Comparison of ENCODE assay signal across 1 cellular context in the genomic region with DNA sequence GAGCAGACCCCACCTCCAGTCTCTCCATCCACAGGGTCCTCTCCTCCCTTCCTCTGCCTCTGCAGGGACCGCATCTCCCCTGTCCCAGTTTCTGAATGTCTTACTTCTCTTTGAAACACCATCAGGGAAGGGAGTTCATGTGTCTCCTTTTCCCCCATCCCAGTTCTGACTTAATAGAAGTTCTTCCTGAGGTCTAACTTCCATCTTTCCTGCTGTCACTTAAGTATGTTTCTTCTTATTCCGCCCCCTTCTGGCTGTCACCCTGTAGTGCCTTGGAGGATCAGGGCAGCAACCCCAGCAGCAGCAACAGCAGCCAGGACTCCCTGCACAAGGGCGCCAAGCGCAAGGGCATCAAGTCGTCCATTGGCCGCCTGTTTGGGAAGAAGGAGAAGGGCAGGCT.
TF ChIP-seq lines count a peak whose summit lies in the region.

No MANE protein-coding gene starts in this region.

TF ChIP-seq in GM23338, 12 proteins besides CTCF, POLR2A, EP300 and RAD21 (continued from another document):
- TF ChIP-seq, protein P1, sequence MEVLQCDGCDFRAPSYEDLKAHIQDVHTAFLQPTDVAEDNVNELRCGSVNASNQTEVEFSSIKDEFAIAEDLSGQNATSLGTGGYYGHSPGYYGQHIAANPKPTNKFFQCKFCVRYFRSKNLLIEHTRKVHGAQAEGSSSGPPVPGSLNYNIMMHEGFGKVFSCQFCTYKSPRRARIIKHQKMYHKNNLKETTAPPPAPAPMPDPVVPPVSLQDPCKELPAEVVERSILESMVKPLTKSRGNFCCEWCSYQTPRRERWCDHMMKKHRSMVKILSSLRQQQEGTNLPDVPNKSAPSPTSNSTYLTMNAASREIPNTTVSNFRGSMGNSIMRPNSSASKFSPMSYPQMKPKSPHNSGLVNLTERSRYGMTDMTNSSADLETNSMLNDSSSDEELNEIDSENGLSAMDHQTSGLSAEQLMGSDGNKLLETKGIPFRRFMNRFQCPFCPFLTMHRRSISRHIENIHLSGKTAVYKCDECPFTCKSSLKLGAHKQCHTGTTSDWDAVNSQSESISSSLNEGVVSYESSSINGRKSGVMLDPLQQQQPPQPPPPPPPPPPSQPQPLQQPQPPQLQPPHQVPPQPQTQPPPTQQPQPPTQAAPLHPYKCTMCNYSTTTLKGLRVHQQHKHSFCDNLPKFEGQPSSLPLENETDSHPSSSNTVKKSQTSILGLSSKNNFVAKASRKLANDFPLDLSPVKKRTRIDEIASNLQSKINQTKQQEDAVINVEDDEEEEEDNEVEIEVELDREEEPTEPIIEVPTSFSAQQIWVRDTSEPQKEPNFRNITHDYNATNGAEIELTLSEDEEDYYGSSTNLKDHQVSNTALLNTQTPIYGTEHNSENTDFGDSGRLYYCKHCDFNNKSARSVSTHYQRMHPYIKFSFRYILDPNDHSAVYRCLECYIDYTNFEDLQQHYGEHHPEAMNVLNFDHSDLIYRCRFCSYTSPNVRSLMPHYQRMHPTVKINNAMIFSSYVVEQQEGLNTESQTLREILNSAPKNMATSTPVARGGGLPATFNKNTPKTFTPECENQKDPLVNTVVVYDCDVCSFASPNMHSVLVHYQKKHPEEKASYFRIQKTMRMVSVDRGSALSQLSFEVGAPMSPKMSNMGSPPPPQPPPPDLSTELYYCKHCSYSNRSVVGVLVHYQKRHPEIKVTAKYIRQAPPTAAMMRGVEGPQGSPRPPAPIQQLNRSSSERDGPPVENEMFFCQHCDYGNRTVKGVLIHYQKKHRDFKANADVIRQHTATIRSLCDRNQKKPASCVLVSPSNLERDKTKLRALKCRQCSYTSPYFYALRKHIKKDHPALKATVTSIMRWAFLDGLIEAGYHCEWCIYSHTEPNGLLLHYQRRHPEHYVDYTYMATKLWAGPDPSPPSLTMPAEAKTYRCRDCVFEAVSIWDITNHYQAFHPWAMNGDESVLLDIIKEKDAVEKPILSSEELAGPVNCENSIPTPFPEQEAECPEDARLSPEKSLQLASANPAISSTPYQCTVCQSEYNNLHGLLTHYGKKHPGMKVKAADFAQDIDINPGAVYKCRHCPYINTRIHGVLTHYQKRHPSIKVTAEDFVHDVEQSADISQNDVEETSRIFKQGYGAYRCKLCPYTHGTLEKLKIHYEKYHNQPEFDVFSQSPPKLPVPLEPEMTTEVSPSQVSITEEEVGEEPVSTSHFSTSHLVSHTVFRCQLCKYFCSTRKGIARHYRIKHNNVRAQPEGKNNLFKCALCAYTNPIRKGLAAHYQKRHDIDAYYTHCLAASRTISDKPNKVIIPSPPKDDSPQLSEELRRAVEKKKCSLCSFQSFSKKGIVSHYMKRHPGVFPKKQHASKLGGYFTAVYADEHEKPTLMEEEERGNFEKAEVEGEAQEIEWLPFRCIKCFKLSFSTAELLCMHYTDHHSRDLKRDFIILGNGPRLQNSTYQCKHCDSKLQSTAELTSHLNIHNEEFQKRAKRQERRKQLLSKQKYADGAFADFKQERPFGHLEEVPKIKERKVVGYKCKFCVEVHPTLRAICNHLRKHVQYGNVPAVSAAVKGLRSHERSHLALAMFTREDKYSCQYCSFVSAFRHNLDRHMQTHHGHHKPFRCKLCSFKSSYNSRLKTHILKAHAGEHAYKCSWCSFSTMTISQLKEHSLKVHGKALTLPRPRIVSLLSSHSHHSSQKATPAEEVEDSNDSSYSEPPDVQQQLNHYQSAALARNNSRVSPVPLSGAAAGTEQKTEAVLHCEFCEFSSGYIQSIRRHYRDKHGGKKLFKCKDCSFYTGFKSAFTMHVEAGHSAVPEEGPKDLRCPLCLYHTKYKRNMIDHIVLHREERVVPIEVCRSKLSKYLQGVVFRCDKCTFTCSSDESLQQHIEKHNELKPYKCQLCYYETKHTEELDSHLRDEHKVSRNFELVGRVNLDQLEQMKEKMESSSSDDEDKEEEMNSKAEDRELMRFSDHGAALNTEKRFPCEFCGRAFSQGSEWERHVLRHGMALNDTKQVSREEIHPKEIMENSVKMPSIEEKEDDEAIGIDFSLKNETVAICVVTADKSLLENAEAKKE (CRISPR knock-in tag; IDR thresholded peaks at IDR 0.05), result no peak
- TF ChIP-seq ZNF114 (CRISPR knock-in tag; IDR thresholded peaks at IDR 0.05), result no peak
